In genomic region chr3:185935465-185936263, GRCh38 we compare ENCODE assay signal across 8 cellular contexts. TPM values are rescaled to one million over a fixed set of nuclear protein-coding genes. Genes with fewer than 3 reads are reported as not detected.
DNase-seq lines count a peak whose midpoint lies in the region; ATAC-seq, FAIRE-seq and TF ChIP-seq lines count a peak whose summit lies in the region.

No MANE protein-coding gene starts in this region.

- H3K27me3 Mint-ChIP-seq in activated naive CD4-positive, alpha-beta T cell treated with anti-CD3 and anti-CD28 coated beads for 36 hours (ENCODE audit: low read depth) = no peaks in the 10 kb centered on the region

- no peak for DNase-seq in activated naive CD4-positive, alpha-beta T cell treated with anti-CD3 and anti-CD28 coated beads for 36 hours
- no peak for DNase-seq in activated naive CD4-positive, alpha-beta T cell treated with anti-CD3 and anti-CD28 coated beads, Interleukin-2, amount 50 U/mL, for 16 hours
- DNase-seq in activated naive CD4-positive, alpha-beta T cell treated with anti-CD3 and anti-CD28 coated beads, Interleukin-2, amount 50 U/mL, for 72 hours (ENCODE audit: low spot score in 2 of 2) = no peak
- DNase-seq in keratinocyte (ENCODE audit: low read depth, low spot score) (no peak), tibial artery (no peak), germinal center (ENCODE audit: low spot score) (no peak), posterior cingulate gyrus (no peak), 8988T (no peak)

- CTCF ChIA-PET in activated naive CD4-positive, alpha-beta T cell treated with anti-CD3 and anti-CD28 coated beads for 36 hours (lab: Charles Lee) = interaction anchor here (0.7 to 1.5 kb wide), 4 partner anchors 8 to 43 kb away, joined by 3 to 4 read pairs (median 4); no protein-coding TSS in a partner anchor

- no peaks in the 10 kb centered on the region for H3K9me3 ChIP-seq in keratinocyte (ENCODE audit: control insufficient read depth, low read depth, low read length)
- no peaks in the 10 kb centered on the region for H3K9me3 ChIP-seq in tibial artery

- H3K27me3 ChIP-seq in keratinocyte (ENCODE audit: control insufficient read depth, extremely low read depth, insufficient read depth, low read length) = no peaks in the 10 kb centered on the region
- H3K27me3 ChIP-seq in tibial artery = no peaks in the 10 kb centered on the region

- intact Hi-C loops in activated naive CD4-positive, alpha-beta T cell treated with anti-CD3 and anti-CD28 coated beads for 36 hours (cut with micrococcal nuclease) = loop anchor here (1.0 to 10.0 kb wide), 4 partner anchors 8 to 1809 kb away; partner anchors contain the start of genes BCL6 and RPL39L
- intact Hi-C loops in tibial artery (cut with DNase I; ENCODE audit: low total_unique reads) (no loop called here), posterior cingulate gyrus (cut with DNase I) (loop anchor here (10.0 kb wide), 1 partner anchor 271 kb away; no protein-coding TSS in a partner anchor)

- no peak for ATAC-seq in activated naive CD4-positive, alpha-beta T cell treated with anti-CD3 and anti-CD28 coated beads, Interleukin-2, amount 50 U/mL, for 72 hours

- H3K4me3 ChIP-seq in keratinocyte (ENCODE audit: control insufficient read depth in 2 of 3, extremely low read depth in 1 of 3, insufficient read depth in 2 of 3, low read depth in 1 of 3, low read length in 3 of 3) (peak overlapping the region; percentile 99), tibial artery (peak overlapping the region; percentile 81 to 97)

- peaks cover 50% of the 10 kb centered on the region for H4K20me1 ChIP-seq in keratinocyte (ENCODE audit: control insufficient read depth, extremely low read depth, insufficient read depth, low read length)

- H3K9ac ChIP-seq in keratinocyte (ENCODE audit: control insufficient read depth, extremely low read depth, insufficient read depth, low read length) = peak overlapping the region; percentile 100

- peak overlapping the region; percentile 100 for H3K4me3 Mint-ChIP-seq in activated naive CD4-positive, alpha-beta T cell treated with anti-CD3 and anti-CD28 coated beads for 36 hours

- no peak overlapping the region for H2AFZ ChIP-seq in keratinocyte (ENCODE audit: control insufficient read depth, low read length)

- peaks cover 70% of the 10 kb centered on the region for H3K36me3 Mint-ChIP-seq in activated naive CD4-positive, alpha-beta T cell treated with anti-CD3 and anti-CD28 coated beads for 36 hours (ENCODE audit: low read depth)
- peaks cover 49 to 68% of the 10 kb centered on the region in 2 donors for H3K36me3 Mint-ChIP-seq in activated naive CD4-positive, alpha-beta T cell treated with anti-CD3 and anti-CD28 coated beads, Interleukin-2, amount 50 U/mL, for 72 hours

- TF ChIP-seq CTCF in keratinocyte (optimal IDR thresholded peaks at IDR 0.05 in 1 of 3, IDR thresholded peaks at IDR 0.05 in 1 of 3, conservative IDR thresholded peaks at IDR 0.05 in 1 of 3; ENCODE audit: extremely low read depth in 1 of 3, insufficient read depth in 2 of 3, low read length in 3 of 3) (no peak), tibial artery (IDR thresholded peaks at IDR 0.05) (no peak)

- H3K4me1 ChIP-seq in keratinocyte (ENCODE audit: control insufficient read depth, extremely low read depth, insufficient read depth, low read length) (peaks cover 35% of the 10 kb centered on the region), tibial artery (peaks cover 3 to 48% (median 33%) of the 10 kb centered on the region in 4 donors)

- peaks cover 38% of the 10 kb centered on the region for H3K4me1 Mint-ChIP-seq in activated naive CD4-positive, alpha-beta T cell treated with anti-CD3 and anti-CD28 coated beads for 36 hours (ENCODE audit: low read depth)

- H3K79me2 ChIP-seq in keratinocyte (ENCODE audit: control insufficient read depth, insufficient read depth, low read length) = peaks cover 74% of the 10 kb centered on the region

- peak overlapping the region; percentile 90 for H3K4me2 ChIP-seq in keratinocyte (ENCODE audit: control insufficient read depth, extremely low read depth, insufficient read depth, low read depth, low read length)

- H3K9me1 ChIP-seq in keratinocyte (ENCODE audit: control insufficient read depth, extremely low read depth, insufficient read depth, low read length) = no peaks in the 10 kb centered on the region

- H3K27ac Mint-ChIP-seq in activated naive CD4-positive, alpha-beta T cell treated with anti-CD3 and anti-CD28 coated beads for 36 hours = peak overlapping the region; percentile 100
- peak overlapping the region; percentile 99 to 100 for H3K27ac Mint-ChIP-seq in activated naive CD4-positive, alpha-beta T cell treated with anti-CD3 and anti-CD28 coated beads, Interleukin-2, amount 50 U/mL, for 72 hours

- H3K27ac ChIP-seq in keratinocyte (ENCODE audit: control insufficient read depth, insufficient read depth, low read length) (peak overlapping the region; percentile 98), tibial artery (peak overlapping the region; percentile 99 to 100)

- H3K9me3 Mint-ChIP-seq in activated naive CD4-positive, alpha-beta T cell treated with anti-CD3 and anti-CD28 coated beads for 36 hours = no peaks in the 10 kb centered on the region
- peaks cover 0 to 4% of the 10 kb centered on the region in 2 donors for H3K9me3 Mint-ChIP-seq in activated naive CD4-positive, alpha-beta T cell treated with anti-CD3 and anti-CD28 coated beads, Interleukin-2, amount 50 U/mL, for 72 hours

- dilution Hi-C loops in keratinocyte (cut with MboI; ENCODE audit: extremely low pct_ligation_motif_present, low sequenced_read_pairs) = no loop called here

- FAIRE-seq in keratinocyte (lab: Jason Lieb, UNC) = peak; percentile 52

- H3K36me3 ChIP-seq in keratinocyte (ENCODE audit: control insufficient read depth in 2 of 2, extremely low read depth in 1 of 2, insufficient read depth in 2 of 2, low read length in 2 of 2) (peaks cover 0 to 17% of the 10 kb centered on the region in 2 experiments), tibial artery (no peaks in the 10 kb centered on the region)

RNA-seq across cellular contexts. Expression of gene TRA2B, which starts 2.1 kb away (rescaled TPM):
- total RNA-seq in activated naive CD4-positive, alpha-beta T cell treated with anti-CD3 and anti-CD28 coated beads for 36 hours = 100 to 1,000 TPM; 172 to 176 TPM
- total RNA-seq in activated naive CD4-positive, alpha-beta T cell treated with anti-CD3 and anti-CD28 coated beads, Interleukin-2, amount 50 U/mL, for 72 hours = 100 to 1,000 TPM; 164 to 269 TPM
- 105 to 195 TPM (median 132 TPM) in 3 replicates for polyA plus RNA-seq in keratinocyte
- polyA plus RNA-seq in keratinocyte (2011; ENCODE audit: low read depth) = 73.7 TPM
- 65.1 and 101 TPM in 2 replicates for polyA plus RNA-seq in keratinocyte (2011; cell fraction: cytosol; rRNA removed)
- polyA plus RNA-seq in keratinocyte (2011; cell fraction: nucleus; rRNA removed) = 75.4 and 116 TPM in 2 replicates
- 48.2 and 132 TPM in 2 replicates for polyA plus RNA-seq in keratinocyte (2012; ENCODE audit: low replicate concordance)
- 70.9 to 176 TPM (median 145 TPM) in 3 replicates for polyA minus RNA-seq in keratinocyte
- 296 TPM for polyA minus RNA-seq in keratinocyte (2011; cell fraction: cytosol; rRNA and poly(A)+ RNA removed)
- 77.1 and 106 TPM in 2 replicates for polyA minus RNA-seq in keratinocyte (2011; cell fraction: nucleus; rRNA and poly(A)+ RNA removed)
